ENCODE assay signal across 7 cellular contexts in genomic region chr10:24721254-24722106, GRCh38. TPM values are rescaled to one million over a fixed set of nuclear protein-coding genes. Genes with fewer than 3 reads are reported as not detected.
A peak's percentile ranks its signal among the peaks of the same experiment; 100 is the strongest.
DNase-seq lines count a peak whose midpoint lies in the region; ATAC-seq and TF ChIP-seq lines count a peak whose summit lies in the region.

No MANE protein-coding gene starts in this region.

- H3K9me3 ChIP-seq in T-helper 17 cell (ENCODE audit: control insufficient read depth, low read length, poor library complexity, severe bottlenecking): no peaks in the 10 kb centered on the region
- no peaks in the 10 kb centered on the region for H3K9me3 ChIP-seq in gastroesophageal sphincter

- no peaks in the 10 kb centered on the region for H3K36me3 Mint-ChIP-seq in T-helper 17 cell (ENCODE audit: low read depth)

- TF ChIP-seq POLR2A in gastroesophageal sphincter (IDR thresholded peaks at IDR 0.05): no peak

- no peaks in the 10 kb centered on the region for H3K36me3 ChIP-seq in H7 (replicated peaks; ENCODE audit: control insufficient read depth, insufficient read depth, low read length)
- no peaks in the 10 kb centered on the region for H3K36me3 ChIP-seq in gastroesophageal sphincter

- 8 to 12% methylated on average over 8 to 17 of the region's 34 CpGs for WGBS in gastroesophageal sphincter (ENCODE audit: low coverage in 1 of 2), 2 donors

- peak overlapping the region; percentile 91 for H3K4me3 Mint-ChIP-seq in T-helper 17 cell

- H3K27ac ChIP-seq in gastroesophageal sphincter: peak overlapping the region in 3 of 4 donors; percentile 60 to 98 (median 95)

- no peaks in the 10 kb centered on the region for H3K27me3 Mint-ChIP-seq in T-helper 17 cell

- CTCF ChIA-PET in GM10248 (lab: Yijun Ruan, JAX): interaction anchor here (1.0 kb wide), 1 partner anchor 29 kb away, joined by 3 read pairs; no protein-coding TSS in a partner anchor

- POLR2A ChIA-PET in GM10248 (lab: Yijun Ruan, JAX): no interaction called here

- DNase-seq in H7: peak; percentile 39
- no peak for DNase-seq in T-helper 17 cell
- DNase-seq in occipital lobe (lab: John Stamatoyannopoulos, UW): peak; percentile 46
- DNase-seq in stimulated activated CD4-positive, alpha-beta T cell treated with anti-CD3 and anti-CD28 coated beads, Interleukin-4, amount 100 ng/mL, for 1 hour: no peak
- no peak for DNase-seq in GM10248 (ENCODE audit: extremely low spot score)

- no peak overlapping the region for H3K27ac Mint-ChIP-seq in T-helper 17 cell

- no peak for TF ChIP-seq EP300 in gastroesophageal sphincter (IDR thresholded peaks at IDR 0.05)

- H3K4me3 ChIP-seq in H7 (ENCODE audit: insufficient read depth, low read depth, low read length) (peak overlapping the region; percentile 65), gastroesophageal sphincter (peak overlapping the region; percentile 64 to 87)

- peaks cover 8% of the 10 kb centered on the region for H3K4me1 Mint-ChIP-seq in T-helper 17 cell

- H3K27me3 ChIP-seq in H7 (ENCODE audit: control insufficient read depth, insufficient read depth, low read length) (peaks cover 19% of the 10 kb centered on the region; the same call in 1 of the 2 replicates), gastroesophageal sphincter (no peaks in the 10 kb centered on the region)

- ATAC-seq in T-helper 17 cell: no peak
- ATAC-seq in gastroesophageal sphincter: no peak
- ATAC-seq in HG02870 (IDR thresholded peaks at IDR 0.05; ENCODE audit: unreplicated experiment): no peak

- TF ChIP-seq CTCF in gastroesophageal sphincter (IDR thresholded peaks at IDR 0.05) (no peak), GM10248 (IDR thresholded peaks at IDR 0.05; ENCODE audit: control extremely low read depth, extremely low read depth, low read depth, missing control alignments) (no peak)

- H3K4me1 ChIP-seq in gastroesophageal sphincter: peaks cover 3 to 60% (median 31%) of the 10 kb centered on the region in 3 donors

RNA-seq across cellular contexts. Expression of gene ARHGAP21, which starts 2.2 kb away (rescaled TPM):
- 31.5 and 49.5 TPM in 2 replicates for total RNA-seq in H7 (2014; rRNA removed; shearing (Covaris generic))
- total RNA-seq in T-helper 17 cell: 10 to 100 TPM; 26.6 to 71.2 TPM
- total RNA-seq in gastroesophageal sphincter: 10 to 100 TPM; 55.3 to 76.7 (median 66.4) TPM
- total RNA-seq in occipital lobe: 338 TPM

Comparison
In these comparisons a context has a peak if more than half of its experiments do, and no peak if none do; other contexts are left out.
1. DNase-seq: peak in H7 (single experiment) and occipital lobe (single experiment); none in T-helper 17 cell (0 of 3), stimulated activated CD4-positive, alpha-beta T cell treated with anti-CD3 and anti-CD28 coated beads, Interleukin-4, amount 100 ng/mL, for 1 hour (single experiment) and GM10248 (single experiment).